2 cellular contexts compared by ENCODE assay signal in genomic region chr1:245124644-245125043, GRCh38.
TF ChIP-seq lines count a peak whose summit lies in the region.

No MANE protein-coding gene starts in this region.

TF ChIP-seq in GM23338, 12 proteins besides CTCF, POLR2A, EP300 and RAD21 (continued from another document):
- TF ChIP-seq, protein P1, sequence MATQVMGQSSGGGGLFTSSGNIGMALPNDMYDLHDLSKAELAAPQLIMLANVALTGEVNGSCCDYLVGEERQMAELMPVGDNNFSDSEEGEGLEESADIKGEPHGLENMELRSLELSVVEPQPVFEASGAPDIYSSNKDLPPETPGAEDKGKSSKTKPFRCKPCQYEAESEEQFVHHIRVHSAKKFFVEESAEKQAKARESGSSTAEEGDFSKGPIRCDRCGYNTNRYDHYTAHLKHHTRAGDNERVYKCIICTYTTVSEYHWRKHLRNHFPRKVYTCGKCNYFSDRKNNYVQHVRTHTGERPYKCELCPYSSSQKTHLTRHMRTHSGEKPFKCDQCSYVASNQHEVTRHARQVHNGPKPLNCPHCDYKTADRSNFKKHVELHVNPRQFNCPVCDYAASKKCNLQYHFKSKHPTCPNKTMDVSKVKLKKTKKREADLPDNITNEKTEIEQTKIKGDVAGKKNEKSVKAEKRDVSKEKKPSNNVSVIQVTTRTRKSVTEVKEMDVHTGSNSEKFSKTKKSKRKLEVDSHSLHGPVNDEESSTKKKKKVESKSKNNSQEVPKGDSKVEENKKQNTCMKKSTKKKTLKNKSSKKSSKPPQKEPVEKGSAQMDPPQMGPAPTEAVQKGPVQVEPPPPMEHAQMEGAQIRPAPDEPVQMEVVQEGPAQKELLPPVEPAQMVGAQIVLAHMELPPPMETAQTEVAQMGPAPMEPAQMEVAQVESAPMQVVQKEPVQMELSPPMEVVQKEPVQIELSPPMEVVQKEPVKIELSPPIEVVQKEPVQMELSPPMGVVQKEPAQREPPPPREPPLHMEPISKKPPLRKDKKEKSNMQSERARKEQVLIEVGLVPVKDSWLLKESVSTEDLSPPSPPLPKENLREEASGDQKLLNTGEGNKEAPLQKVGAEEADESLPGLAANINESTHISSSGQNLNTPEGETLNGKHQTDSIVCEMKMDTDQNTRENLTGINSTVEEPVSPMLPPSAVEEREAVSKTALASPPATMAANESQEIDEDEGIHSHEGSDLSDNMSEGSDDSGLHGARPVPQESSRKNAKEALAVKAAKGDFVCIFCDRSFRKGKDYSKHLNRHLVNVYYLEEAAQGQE (IDR thresholded peaks at IDR 0.05; ENCODE audit: unreplicated experiment): no peak
- TF ChIP-seq ZNF331 (CRISPR knock-in tag; IDR thresholded peaks at IDR 0.05; ENCODE audit: low read depth) (no peak), POLR2AphosphoS5 (IDR thresholded peaks at IDR 0.05; ENCODE audit: low read depth) (no peak), EZH2 (IDR thresholded peaks at IDR 0.05; ENCODE audit: low read depth, unreplicated experiment) (no peak)
- TF ChIP-seq, protein P2, sequence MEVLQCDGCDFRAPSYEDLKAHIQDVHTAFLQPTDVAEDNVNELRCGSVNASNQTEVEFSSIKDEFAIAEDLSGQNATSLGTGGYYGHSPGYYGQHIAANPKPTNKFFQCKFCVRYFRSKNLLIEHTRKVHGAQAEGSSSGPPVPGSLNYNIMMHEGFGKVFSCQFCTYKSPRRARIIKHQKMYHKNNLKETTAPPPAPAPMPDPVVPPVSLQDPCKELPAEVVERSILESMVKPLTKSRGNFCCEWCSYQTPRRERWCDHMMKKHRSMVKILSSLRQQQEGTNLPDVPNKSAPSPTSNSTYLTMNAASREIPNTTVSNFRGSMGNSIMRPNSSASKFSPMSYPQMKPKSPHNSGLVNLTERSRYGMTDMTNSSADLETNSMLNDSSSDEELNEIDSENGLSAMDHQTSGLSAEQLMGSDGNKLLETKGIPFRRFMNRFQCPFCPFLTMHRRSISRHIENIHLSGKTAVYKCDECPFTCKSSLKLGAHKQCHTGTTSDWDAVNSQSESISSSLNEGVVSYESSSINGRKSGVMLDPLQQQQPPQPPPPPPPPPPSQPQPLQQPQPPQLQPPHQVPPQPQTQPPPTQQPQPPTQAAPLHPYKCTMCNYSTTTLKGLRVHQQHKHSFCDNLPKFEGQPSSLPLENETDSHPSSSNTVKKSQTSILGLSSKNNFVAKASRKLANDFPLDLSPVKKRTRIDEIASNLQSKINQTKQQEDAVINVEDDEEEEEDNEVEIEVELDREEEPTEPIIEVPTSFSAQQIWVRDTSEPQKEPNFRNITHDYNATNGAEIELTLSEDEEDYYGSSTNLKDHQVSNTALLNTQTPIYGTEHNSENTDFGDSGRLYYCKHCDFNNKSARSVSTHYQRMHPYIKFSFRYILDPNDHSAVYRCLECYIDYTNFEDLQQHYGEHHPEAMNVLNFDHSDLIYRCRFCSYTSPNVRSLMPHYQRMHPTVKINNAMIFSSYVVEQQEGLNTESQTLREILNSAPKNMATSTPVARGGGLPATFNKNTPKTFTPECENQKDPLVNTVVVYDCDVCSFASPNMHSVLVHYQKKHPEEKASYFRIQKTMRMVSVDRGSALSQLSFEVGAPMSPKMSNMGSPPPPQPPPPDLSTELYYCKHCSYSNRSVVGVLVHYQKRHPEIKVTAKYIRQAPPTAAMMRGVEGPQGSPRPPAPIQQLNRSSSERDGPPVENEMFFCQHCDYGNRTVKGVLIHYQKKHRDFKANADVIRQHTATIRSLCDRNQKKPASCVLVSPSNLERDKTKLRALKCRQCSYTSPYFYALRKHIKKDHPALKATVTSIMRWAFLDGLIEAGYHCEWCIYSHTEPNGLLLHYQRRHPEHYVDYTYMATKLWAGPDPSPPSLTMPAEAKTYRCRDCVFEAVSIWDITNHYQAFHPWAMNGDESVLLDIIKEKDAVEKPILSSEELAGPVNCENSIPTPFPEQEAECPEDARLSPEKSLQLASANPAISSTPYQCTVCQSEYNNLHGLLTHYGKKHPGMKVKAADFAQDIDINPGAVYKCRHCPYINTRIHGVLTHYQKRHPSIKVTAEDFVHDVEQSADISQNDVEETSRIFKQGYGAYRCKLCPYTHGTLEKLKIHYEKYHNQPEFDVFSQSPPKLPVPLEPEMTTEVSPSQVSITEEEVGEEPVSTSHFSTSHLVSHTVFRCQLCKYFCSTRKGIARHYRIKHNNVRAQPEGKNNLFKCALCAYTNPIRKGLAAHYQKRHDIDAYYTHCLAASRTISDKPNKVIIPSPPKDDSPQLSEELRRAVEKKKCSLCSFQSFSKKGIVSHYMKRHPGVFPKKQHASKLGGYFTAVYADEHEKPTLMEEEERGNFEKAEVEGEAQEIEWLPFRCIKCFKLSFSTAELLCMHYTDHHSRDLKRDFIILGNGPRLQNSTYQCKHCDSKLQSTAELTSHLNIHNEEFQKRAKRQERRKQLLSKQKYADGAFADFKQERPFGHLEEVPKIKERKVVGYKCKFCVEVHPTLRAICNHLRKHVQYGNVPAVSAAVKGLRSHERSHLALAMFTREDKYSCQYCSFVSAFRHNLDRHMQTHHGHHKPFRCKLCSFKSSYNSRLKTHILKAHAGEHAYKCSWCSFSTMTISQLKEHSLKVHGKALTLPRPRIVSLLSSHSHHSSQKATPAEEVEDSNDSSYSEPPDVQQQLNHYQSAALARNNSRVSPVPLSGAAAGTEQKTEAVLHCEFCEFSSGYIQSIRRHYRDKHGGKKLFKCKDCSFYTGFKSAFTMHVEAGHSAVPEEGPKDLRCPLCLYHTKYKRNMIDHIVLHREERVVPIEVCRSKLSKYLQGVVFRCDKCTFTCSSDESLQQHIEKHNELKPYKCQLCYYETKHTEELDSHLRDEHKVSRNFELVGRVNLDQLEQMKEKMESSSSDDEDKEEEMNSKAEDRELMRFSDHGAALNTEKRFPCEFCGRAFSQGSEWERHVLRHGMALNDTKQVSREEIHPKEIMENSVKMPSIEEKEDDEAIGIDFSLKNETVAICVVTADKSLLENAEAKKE (CRISPR knock-in tag; IDR thresholded peaks at IDR 0.05): no peak

TF ChIP-seq in WTC11, 78 proteins besides CTCF, POLR2A, EP300 and RAD21 (continued from another document):
- TF ChIP-seq, protein P3, sequence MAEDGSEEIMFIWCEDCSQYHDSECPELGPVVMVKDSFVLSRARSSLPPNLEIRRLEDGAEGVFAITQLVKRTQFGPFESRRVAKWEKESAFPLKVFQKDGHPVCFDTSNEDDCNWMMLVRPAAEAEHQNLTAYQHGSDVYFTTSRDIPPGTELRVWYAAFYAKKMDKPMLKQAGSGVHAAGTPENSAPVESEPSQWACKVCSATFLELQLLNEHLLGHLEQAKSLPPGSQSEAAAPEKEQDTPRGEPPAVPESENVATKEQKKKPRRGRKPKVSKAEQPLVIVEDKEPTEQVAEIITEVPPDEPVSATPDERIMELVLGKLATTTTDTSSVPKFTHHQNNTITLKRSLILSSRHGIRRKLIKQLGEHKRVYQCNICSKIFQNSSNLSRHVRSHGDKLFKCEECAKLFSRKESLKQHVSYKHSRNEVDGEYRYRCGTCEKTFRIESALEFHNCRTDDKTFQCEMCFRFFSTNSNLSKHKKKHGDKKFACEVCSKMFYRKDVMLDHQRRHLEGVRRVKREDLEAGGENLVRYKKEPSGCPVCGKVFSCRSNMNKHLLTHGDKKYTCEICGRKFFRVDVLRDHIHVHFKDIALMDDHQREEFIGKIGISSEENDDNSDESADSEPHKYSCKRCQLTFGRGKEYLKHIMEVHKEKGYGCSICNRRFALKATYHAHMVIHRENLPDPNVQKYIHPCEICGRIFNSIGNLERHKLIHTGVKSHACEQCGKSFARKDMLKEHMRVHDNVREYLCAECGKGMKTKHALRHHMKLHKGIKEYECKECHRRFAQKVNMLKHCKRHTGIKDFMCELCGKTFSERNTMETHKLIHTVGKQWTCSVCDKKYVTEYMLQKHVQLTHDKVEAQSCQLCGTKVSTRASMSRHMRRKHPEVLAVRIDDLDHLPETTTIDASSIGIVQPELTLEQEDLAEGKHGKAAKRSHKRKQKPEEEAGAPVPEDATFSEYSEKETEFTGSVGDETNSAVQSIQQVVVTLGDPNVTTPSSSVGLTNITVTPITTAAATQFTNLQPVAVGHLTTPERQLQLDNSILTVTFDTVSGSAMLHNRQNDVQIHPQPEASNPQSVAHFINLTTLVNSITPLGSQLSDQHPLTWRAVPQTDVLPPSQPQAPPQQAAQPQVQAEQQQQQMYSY (CRISPR knock-in tag; IDR thresholded peaks at IDR 0.05): no peak
- TF ChIP-seq ZNF219 (CRISPR knock-in tag; IDR thresholded peaks at IDR 0.05; ENCODE audit: borderline replicate concordance) (no peak), PRRX2 (CRISPR knock-in tag; IDR thresholded peaks at IDR 0.05) (no peak), SMAD3 (CRISPR knock-in tag; IDR thresholded peaks at IDR 0.05; ENCODE audit: borderline replicate concordance) (no peak), NR3C1 (CRISPR knock-in tag; conservative IDR thresholded peaks at IDR 0.05; ENCODE audit: low read depth) (no peak), GTF2I (CRISPR knock-in tag; conservative IDR thresholded peaks at IDR 0.05) (no peak), ZNF263 (CRISPR knock-in tag; IDR thresholded peaks at IDR 0.05; ENCODE audit: low read depth) (no peak)
- TF ChIP-seq, protein P4, sequence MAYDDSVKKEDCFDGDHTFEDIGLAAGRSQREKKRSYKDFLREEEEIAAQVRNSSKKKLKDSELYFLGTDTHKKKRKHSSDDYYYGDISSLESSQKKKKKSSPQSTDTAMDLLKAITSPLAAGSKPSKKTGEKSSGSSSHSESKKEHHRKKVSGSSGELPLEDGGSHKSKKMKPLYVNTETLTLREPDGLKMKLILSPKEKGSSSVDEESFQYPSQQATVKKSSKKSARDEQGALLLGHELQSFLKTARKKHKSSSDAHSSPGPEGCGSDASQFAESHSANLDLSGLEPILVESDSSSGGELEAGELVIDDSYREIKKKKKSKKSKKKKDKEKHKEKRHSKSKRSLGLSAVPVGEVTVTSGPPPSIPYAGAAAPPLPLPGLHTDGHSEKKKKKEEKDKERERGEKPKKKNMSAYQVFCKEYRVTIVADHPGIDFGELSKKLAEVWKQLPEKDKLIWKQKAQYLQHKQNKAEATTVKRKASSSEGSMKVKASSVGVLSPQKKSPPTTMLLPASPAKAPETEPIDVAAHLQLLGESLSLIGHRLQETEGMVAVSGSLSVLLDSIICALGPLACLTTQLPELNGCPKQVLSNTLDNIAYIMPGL (CRISPR knock-in tag; IDR thresholded peaks at IDR 0.05): no peak
